In genomic region chr3:76842232-76842631, GRCh38 we compare ENCODE assay signal across 31 cellular contexts.
"Had no signal": no experiment of that assay in that cellular context is flagged by ENCODE, and none has a peak within 500 bp of the region (broad histone marks: within the 10 kb centered on the region; RNA-seq: fewer than 3 reads in every experiment).

No MANE protein-coding gene starts in this region.

- H3K36me3 ChIP-seq: adrenal gland, brain microvascular endothelial cell, breast epithelium had no signal

- H3K9me3 ChIP-seq: adrenal gland, body of pancreas, breast epithelium had no signal

- H3K4me1 ChIP-seq: adrenal gland, body of pancreas, breast epithelium had no signal

- H3K27me3 ChIP-seq: adrenal gland, body of pancreas, brain microvascular endothelial cell, breast epithelium had no signal

- H3K27ac ChIP-seq: adrenal gland, body of pancreas, brain microvascular endothelial cell, breast epithelium, VCaP had no signal

- ATAC-seq: activated CD8-positive, alpha-beta T cell treated with anti-CD3 and anti-CD28 coated beads for 36 hours; activated naive CD4-positive, alpha-beta T cell treated with anti-CD3 and anti-CD28 coated beads, Interleukin-2, amount 50 U/mL, for 72 hours; activated T-cell treated with anti-CD3 and anti-CD28 coated beads, Interleukin-2, amount 50 U/mL, for 4 hours; activated T-cell treated with anti-CD3 and anti-CD28 coated beads, Interleukin-2, amount 50 U/mL, for 72 hours; activated T-helper 17 cell treated with anti-CD3 and anti-CD28 coated beads, Interleukin-2, amount 50 U/mL, for 72 hours; body of pancreas had no signal

- DNase-seq: activated B cell treated with CpG ODN at 0.5 μM for 24 hours; activated CD4-positive, alpha-beta memory T cell treated with anti-CD3 and anti-CD28 coated beads for 36 hours; activated CD4-positive, alpha-beta T cell treated with anti-CD3 and anti-CD28 coated beads for 4 hours; activated CD4-positive, alpha-beta T cell treated with anti-CD3 and anti-CD28 coated beads, Interleukin-2, amount 10 ng/mL, durations not matched to agents 24 days and 14 days; activated CD4-positive, alpha-beta T cell treated with anti-CD3 and anti-CD28 coated beads, Interleukin-2, amount 50 U/mL, for 1 hour; activated CD4-positive, alpha-beta T cell treated with anti-CD3 and anti-CD28 coated beads, Interleukin-2, amount 50 U/mL, for 4 hours; activated CD4-positive, CD25-positive, alpha-beta regulatory T cell treated with anti-CD3 and anti-CD28 coated beads, Interleukin-2, amount 50 U/mL, for 72 hours; activated CD8-positive, alpha-beta memory T cell treated with anti-CD3 and anti-CD28 coated beads, Interleukin-2, amount 50 U/mL, for 4 hours; activated CD8-positive, alpha-beta T cell treated with anti-CD3 and anti-CD28 coated beads for 36 hours; activated effector memory CD4-positive, alpha-beta T cell treated with anti-CD3 and anti-CD28 coated beads, Interleukin-2, amount 50 U/mL, for 16 hours; activated gamma-delta T cell treated with Interleukin-2 at 50 U/mL for 16 hours; activated naive CD4-positive, alpha-beta T cell; activated naive CD4-positive, alpha-beta T cell treated with anti-CD3 and anti-CD28 coated beads for 36 hours; activated naive CD4-positive, alpha-beta T cell treated with anti-CD3 and anti-CD28 coated beads, Interleukin-2, amount 50 U/mL, for 16 hours; activated naive CD8-positive, alpha-beta T cell treated with anti-CD3 and anti-CD28 coated beads for 36 hours; activated T-cell treated with anti-CD3 and anti-CD28 coated beads for 4 hours; activated T-cell treated with anti-CD3 and anti-CD28 coated beads, Interleukin-2, amount 50 U/mL, for 1 hour; activated T-cell treated with anti-CD3 and anti-CD28 coated beads, Interleukin-2, amount 50 U/mL, for 4 hours; activated T-cell treated with anti-CD3 and anti-CD28 coated beads, Interleukin-2, amount 50 U/mL, for 72 hours; adrenal gland; amniotic stem cell; aorta; body of pancreas; brain microvascular endothelial cell; central memory CD4-positive, alpha-beta T cell; T-helper 2 cell; T-helper 9 cell had no signal

- H3K4me3 ChIP-seq: adrenal gland, body of pancreas, breast epithelium had no signal
